1 cellular context compared by ENCODE assay signal in the genomic region with DNA sequence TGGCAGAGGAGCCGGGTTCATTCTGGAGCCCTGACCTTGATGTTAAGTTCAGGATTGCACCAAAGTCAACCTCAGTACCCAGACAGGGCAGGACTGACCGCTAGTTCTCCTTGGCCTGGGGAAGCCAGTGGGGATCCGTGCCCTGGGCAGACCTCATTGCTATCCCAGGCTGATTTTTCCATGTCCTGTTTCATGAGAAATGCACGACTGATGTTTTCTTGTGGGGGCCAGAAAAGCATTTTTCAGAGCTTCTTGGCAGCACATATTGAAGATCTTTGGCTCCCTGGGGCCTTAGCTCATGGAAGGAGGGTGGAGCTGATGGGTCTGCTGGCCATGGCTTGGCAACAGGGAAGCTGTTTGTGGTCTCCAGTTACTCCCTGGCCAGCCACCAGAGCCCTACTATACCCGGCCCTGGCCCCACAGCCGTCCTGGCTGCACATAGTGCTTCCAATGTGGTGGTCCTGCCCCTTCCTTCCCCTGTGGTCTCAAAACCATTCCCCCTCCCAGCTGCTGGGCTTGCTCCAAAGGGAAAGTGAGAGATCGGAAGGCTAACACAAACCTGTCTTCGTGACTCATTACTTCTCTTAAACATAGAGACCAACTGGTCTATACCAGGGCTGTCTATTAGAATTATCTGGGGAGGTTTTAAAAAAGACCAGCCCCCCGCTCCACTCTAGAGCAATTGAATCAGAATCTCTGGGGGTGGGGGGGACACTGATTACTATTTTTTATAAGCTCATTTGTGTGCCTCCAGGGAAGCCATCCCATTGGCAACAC.
TF ChIP-seq lines count a peak whose summit lies in the region.

No MANE protein-coding gene starts in this region.

TF ChIP-seq in H1, 55 proteins besides CTCF, POLR2A, EP300 and RAD21:
- TF ChIP-seq PHF8 (conservative IDR thresholded peaks at IDR 0.05; ENCODE audit: low read depth, low read length) (no peak), SP4 (IDR thresholded peaks at IDR 0.05; ENCODE audit: low read length) (no peak), SAP30 (IDR thresholded peaks at IDR 0.05; ENCODE audit: insufficient read depth, insufficient replicate concordance, low read length) (no peak), TEAD4 (IDR thresholded peaks at IDR 0.05; ENCODE audit: low read depth, low read length) (no peak), GTF2F1 (IDR thresholded peaks at IDR 0.05; ENCODE audit: borderline replicate concordance, low read depth, low read length) (no peak), TCF12 (IDR thresholded peaks at IDR 0.05; ENCODE audit: low read depth, low read length) (no peak), NANOG (IDR thresholded peaks at IDR 0.05; ENCODE audit: insufficient read depth, low read depth, low read length, poor library complexity, severe bottlenecking) (no peak), RNF2 (IDR thresholded peaks at IDR 0.05; ENCODE audit: borderline replicate concordance, low read depth, low read length, missing control alignments, poor library complexity, severe bottlenecking) (no peak), FOSL1 (IDR thresholded peaks at IDR 0.05; ENCODE audit: insufficient read depth, low read depth, low read length) (no peak), CREB1 (IDR thresholded peaks at IDR 0.05) (no peak), TAF7 (optimal IDR thresholded peaks at IDR 0.05; ENCODE audit: borderline replicate concordance, low read depth, low read length) (no peak), NRF1 (IDR thresholded peaks at IDR 0.05; ENCODE audit: low read depth, low read length) (no peak), RBBP5 (IDR thresholded peaks at IDR 0.05; ENCODE audit: borderline replicate concordance, low read depth, low read length) (no peak), JUN (IDR thresholded peaks at IDR 0.05; ENCODE audit: low read depth, low read length) (no peak), CHD1 (IDR thresholded peaks at IDR 0.05; ENCODE audit: low read depth, low read length) (no peak), CEBPB (IDR thresholded peaks at IDR 0.05; ENCODE audit: low read depth, low read length) (no peak), EZH2 (IDR thresholded peaks at IDR 0.05; ENCODE audit: low read depth, low read length, severe bottlenecking) (no peak), GABPA (IDR thresholded peaks at IDR 0.05; ENCODE audit: borderline replicate concordance, insufficient read depth, low read length) (no peak)
- TF ChIP-seq, protein P1, sequence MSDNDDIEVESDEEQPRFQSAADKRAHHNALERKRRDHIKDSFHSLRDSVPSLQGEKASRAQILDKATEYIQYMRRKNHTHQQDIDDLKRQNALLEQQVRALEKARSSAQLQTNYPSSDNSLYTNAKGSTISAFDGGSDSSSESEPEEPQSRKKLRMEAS (IDR thresholded peaks at IDR 0.05): no peak
